In the genomic region with DNA sequence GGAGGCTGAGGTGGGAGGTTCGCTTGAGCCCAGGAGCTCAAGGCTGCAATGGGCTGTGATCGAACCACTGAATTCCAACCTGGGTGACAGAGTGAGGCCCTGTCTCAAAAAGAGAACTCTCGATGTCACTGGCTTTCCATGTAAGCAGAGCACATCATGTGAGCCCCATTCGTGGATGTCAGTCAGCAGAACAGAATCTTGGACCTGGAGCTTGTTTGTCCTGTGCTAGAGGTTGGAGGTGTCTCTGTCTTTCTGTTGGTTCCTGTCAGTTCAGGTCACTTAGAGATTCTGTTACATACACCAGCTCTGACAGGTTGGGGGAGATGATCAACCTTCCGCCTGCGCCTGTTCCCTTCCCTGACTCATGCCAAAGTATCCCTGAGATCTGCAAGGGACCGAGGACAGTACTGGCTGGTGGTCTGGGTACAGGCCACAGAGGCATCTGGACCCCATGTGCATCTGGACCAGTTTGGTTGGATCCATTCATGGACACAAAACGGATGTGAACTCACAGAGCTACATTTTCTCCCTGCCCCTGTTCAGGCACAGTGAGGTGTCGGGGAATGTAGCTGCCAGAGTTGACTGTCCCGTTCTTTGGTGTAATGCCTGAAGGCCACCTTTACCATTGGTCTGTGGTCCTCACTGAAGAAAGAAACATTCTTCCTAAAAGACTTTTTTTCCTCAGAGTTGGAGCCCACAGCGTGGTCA, we compare ENCODE assay signal across 17 cellular contexts. TPM values are rescaled to one million over a fixed set of nuclear protein-coding genes. Genes with fewer than 3 reads are reported as not detected.
DNase-seq lines count a peak whose midpoint lies in the region; ATAC-seq, FAIRE-seq and TF ChIP-seq lines count a peak whose summit lies in the region.
"Had no signal": no experiment of that assay in that cellular context is flagged by ENCODE, and none has a peak within 500 bp of the region (broad histone marks: within the 10 kb centered on the region; RNA-seq: fewer than 3 reads in every experiment).

No MANE protein-coding gene starts in this region.

- no peaks in the 10 kb centered on the region for H3K27me3 Mint-ChIP-seq in activated T-cell treated with anti-CD3 and anti-CD28 coated beads, Interleukin-2, amount 50 U/mL, for 4 hours (ENCODE audit: low read depth)
- H3K27me3 Mint-ChIP-seq: activated naive CD4-positive, alpha-beta T cell treated with anti-CD3 and anti-CD28 coated beads, Interleukin-2, amount 50 U/mL, for 24 hours had no signal

- WGBS in esophagus, 2 donors = 72 to 73% methylated on average over 11 of the region's 11 CpGs
- 75 to 83% (median 80%) methylated on average over 11 of the region's 11 CpGs for WGBS in psoas muscle, 3 donors

- H3K36me3 ChIP-seq in esophagus (ENCODE audit: control insufficient read depth in 2 of 2, insufficient read depth in 2 of 2, low read length in 1 of 2) (peaks cover 0 to 20% of the 10 kb centered on the region in 2 donors), psoas muscle (ENCODE audit: insufficient read depth in 1 of 2, low read depth in 1 of 2) (peaks cover 0 to 18% of the 10 kb centered on the region in 2 donors)

- peaks cover 8% of the 10 kb centered on the region for H3K9me3 Mint-ChIP-seq in activated T-cell treated with anti-CD3 and anti-CD28 coated beads, Interleukin-2, amount 50 U/mL, for 4 hours

- no peak overlapping the region for H3K4me3 Mint-ChIP-seq in activated T-cell treated with anti-CD3 and anti-CD28 coated beads, Interleukin-2, amount 50 U/mL, for 4 hours

- H3K27me3 ChIP-seq in esophagus (ENCODE audit: control insufficient read depth in 1 of 2, insufficient read depth in 2 of 2, low read length in 2 of 2) (no peaks in the 10 kb centered on the region), psoas muscle (ENCODE audit: insufficient read depth in 3 of 3, low read length in 2 of 3) (no peaks in the 10 kb centered on the region)
- H3K27me3 ChIP-seq: hepatocyte, pancreas had no signal

- peaks cover 72% of the 10 kb centered on the region for H3K4me1 Mint-ChIP-seq in activated T-cell treated with anti-CD3 and anti-CD28 coated beads, Interleukin-2, amount 50 U/mL, for 4 hours (ENCODE audit: low read depth)

- H3K4me1 ChIP-seq in esophagus (ENCODE audit: control insufficient read depth in 2 of 2, insufficient read depth in 2 of 2, low read length in 1 of 2) (peaks cover 31 to 52% of the 10 kb centered on the region in 2 donors), psoas muscle (peaks cover 54% of the 10 kb centered on the region)

- H3K27ac ChIP-seq in esophagus (ENCODE audit: low read depth in 2 of 2, low read length in 1 of 2) (peak overlapping the region; percentile 36 to 80), psoas muscle (peak overlapping the region; percentile 50)
- H3K27ac ChIP-seq: A549, hepatocyte, pancreas had no signal

- intact Hi-C loops in psoas muscle (cut with DNase I) = no loop called here

- no peak for TF ChIP-seq CTCF in psoas muscle (IDR thresholded peaks at IDR 0.05)

- H3K4me3 ChIP-seq in esophagus (ENCODE audit: low read depth in 1 of 2, low read length in 2 of 2) (no peak overlapping the region), psoas muscle (no peak overlapping the region)
- H3K4me3 ChIP-seq: A549, hepatocyte, pancreas had no signal

- no peak for FAIRE-seq in GM12891 (lab: Jason Lieb, UNC)
- FAIRE-seq: A549, pancreas had no signal

- DNase-seq in activated T-cell treated with anti-CD3 and anti-CD28 coated beads, Interleukin-2, amount 50 U/mL, for 1 hour = peak; percentile 18
- no peak for DNase-seq in activated T-cell treated with anti-CD3 and anti-CD28 coated beads, Interleukin-2, amount 50 U/mL, for 4 hours
- DNase-seq in GM12891 (ENCODE audit: insufficient read length, low spot score) (no peak), psoas muscle (peak in 1 of 2 donors; percentile 12), NCI-H146 (lab: John Stamatoyannopoulos, UW) (no peak), SHP77 (lab: John Stamatoyannopoulos, UW) (no peak), NCI-H446 treated with DMSO at 0.1 percent for 48 hours (lab: John Stamatoyannopoulos, UW) (no peak)
- DNase-seq: activated CD4-positive, alpha-beta T cell treated with anti-CD3 and anti-CD28 coated beads, Interleukin-2, amount 50 U/mL, for 4 hours; C1 segment of cervical spinal cord; kidney glomerular epithelial cell; NCI-H2107; NCI-H69 had no signal

- H3K36me3 Mint-ChIP-seq in activated T-cell treated with anti-CD3 and anti-CD28 coated beads, Interleukin-2, amount 50 U/mL, for 4 hours (ENCODE audit: insufficient read depth) = peaks cover 42% of the 10 kb centered on the region

- H3K9me3 ChIP-seq in esophagus (ENCODE audit: control insufficient read depth in 2 of 2, insufficient read depth in 1 of 2, low read depth in 1 of 2, low read length in 1 of 2) (peaks cover 3 to 4% of the 10 kb centered on the region in 2 donors), psoas muscle (peaks cover 8% of the 10 kb centered on the region)
- H3K9me3 ChIP-seq: pancreas had no signal

- TF ChIP-seq POLR2A in GM12891 (IDR thresholded peaks at IDR 0.05; ENCODE audit: low read depth, low read length) = no peak; the same call in 1 of the 2 replicates

- ATAC-seq in activated T-cell treated with anti-CD3 and anti-CD28 coated beads, Interleukin-2, amount 50 U/mL, for 4 hours = no peak
- peak in 1 of 4 donors; percentile 20 for ATAC-seq in psoas muscle
- ATAC-seq: A549, pancreas had no signal

TF ChIP-seq in GM12891, 5 proteins besides CTCF, POLR2A, EP300 and RAD21:
- TF ChIP-seq TAF1 (IDR thresholded peaks at IDR 0.05; ENCODE audit: low read depth, low read length) (no peak), POU2F2 (IDR thresholded peaks at IDR 0.05; ENCODE audit: low read depth, low read length) (no peak), POLR2AphosphoS5 (IDR thresholded peaks at IDR 0.05; ENCODE audit: low read depth, low read length) (peak; percentile 47; the same call in 1 of the 2 replicates)
TF ChIP-seq in GM12891: peak in this region for 1.

RNA-seq across cellular contexts. Expression of gene ARF1, which starts 10.0 kb away (rescaled TPM):
- total RNA-seq in activated T-cell treated with anti-CD3 and anti-CD28 coated beads, Interleukin-2, amount 50 U/mL, for 4 hours = 100 to 1,000 TPM; 404 to 411 (median 408) TPM
- 202 TPM for polyA plus RNA-seq in GM12891 (2012; ENCODE audit: low read depth, missing spikeins)
- polyA plus RNA-seq in esophagus (100 to 1,000 TPM; 180 to 295 TPM), psoas muscle (100 to 1,000 TPM; 257 to 612 (median 345) TPM)
- 100 to 1,000 TPM; 176 to 328 (median 256) TPM for total RNA-seq in psoas muscle

RNA-seq across cellular contexts. Expression of gene C1orf35, which starts 10.6 kb away (rescaled TPM):
- 10 to 100 TPM; 41.0 to 41.9 (median 41.7) TPM for total RNA-seq in activated T-cell treated with anti-CD3 and anti-CD28 coated beads, Interleukin-2, amount 50 U/mL, for 4 hours
- 12.0 TPM for polyA plus RNA-seq in GM12891 (2012; ENCODE audit: low read depth, missing spikeins)
- polyA plus RNA-seq in esophagus (10 to 100 TPM; 18.4 to 26.0 TPM), psoas muscle (1 to 10 TPM; 5.7 to 8.2 (median 7.8) TPM)
- total RNA-seq in psoas muscle = 1 to 10 TPM; 3.6 to 6.5 (median 5.1) TPM

RNA-seq across cellular contexts. Expression of gene MRPL55, which starts 16.6 kb away (rescaled TPM):
- 10 to 100 TPM; 82.3 to 93.0 (median 89.5) TPM for total RNA-seq in activated T-cell treated with anti-CD3 and anti-CD28 coated beads, Interleukin-2, amount 50 U/mL, for 4 hours
- polyA plus RNA-seq in GM12891 (2012; ENCODE audit: low read depth, missing spikeins) = 46.6 TPM
- polyA plus RNA-seq in esophagus (10 to 100 TPM; 87.0 to 94.9 TPM), psoas muscle (10 to 100 TPM; 70.9 to 86.2 (median 81.8) TPM)
- 10 to 100 TPM; 35.7 to 43.4 (median 39.2) TPM for total RNA-seq in psoas muscle

RNA-seq across cellular contexts. Expression of gene GUK1, which starts 47.6 kb away (rescaled TPM):
- total RNA-seq in activated T-cell treated with anti-CD3 and anti-CD28 coated beads, Interleukin-2, amount 50 U/mL, for 4 hours = 100 to 1,000 TPM; 219 to 248 (median 242) TPM
- polyA plus RNA-seq in GM12891 (2012; ENCODE audit: low read depth, missing spikeins) = 202 TPM
- polyA plus RNA-seq in esophagus (100 to 1,000 TPM; 299 to 484 TPM), psoas muscle (100 to 1,000 TPM; 161 to 271 (median 166) TPM)
- total RNA-seq in psoas muscle = 100 to 1,000 TPM in 1 of 4 donors, 10 to 100 TPM in 3; 90.2 to 122 (median 92.8) TPM

RNA-seq across cellular contexts. Expression of gene GJC2, which starts 57.2 kb away (rescaled TPM):
- total RNA-seq in activated T-cell treated with anti-CD3 and anti-CD28 coated beads, Interleukin-2, amount 50 U/mL, for 4 hours = under 1 TPM; 0.49 to 0.79 (median 0.53) TPM
- 0.15 TPM for polyA plus RNA-seq in GM12891 (2012; ENCODE audit: low read depth, missing spikeins)
- polyA plus RNA-seq in esophagus (under 1 TPM; 0.57 to 0.64 TPM), psoas muscle (under 1 TPM; 0.19 to 0.40 (median 0.20) TPM)
- total RNA-seq in psoas muscle = under 1 TPM; 0.37 to 0.92 (median 0.52) TPM

Comparison
In these comparisons a context has a peak if more than half of its experiments do, and no peak if none do; other contexts are left out.
1. RNA of gene C1orf35, which starts 10.6 kb away (total RNA-seq): 41.0 to 41.9 TPM in activated T-cell treated with anti-CD3 and anti-CD28 coated beads, Interleukin-2, amount 50 U/mL, for 4 hours; 3.6 to 6.5 TPM in psoas muscle; every median in the first group is over 4 times any median in the second.